Comparison of ENCODE assay signal across 25 cellular contexts in the genomic region with DNA sequence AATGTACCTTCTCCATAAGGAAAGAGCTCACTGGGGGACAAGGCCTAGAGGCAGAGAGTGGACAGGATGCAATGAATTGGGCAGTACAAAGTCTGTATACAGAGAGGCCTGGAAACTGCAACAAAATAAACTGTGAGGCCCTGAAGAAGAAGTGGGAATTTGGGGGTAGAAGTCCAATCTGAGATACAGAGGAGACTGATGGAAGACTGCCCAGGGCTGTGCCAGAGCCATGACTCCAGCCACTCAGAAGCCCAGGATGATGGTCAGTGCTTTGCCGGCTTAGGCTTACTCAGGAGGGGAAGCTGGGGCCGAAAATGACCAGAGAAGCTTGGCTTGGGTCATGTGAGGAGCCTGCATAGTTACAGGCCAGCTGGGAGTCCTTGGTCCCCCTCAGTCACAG. TPM values are rescaled to one million over a fixed set of nuclear protein-coding genes. Genes with fewer than 3 reads are reported as not detected.
"Had no signal": no experiment of that assay in that cellular context is flagged by ENCODE, and none has a peak within 500 bp of the region (broad histone marks: within the 10 kb centered on the region; RNA-seq: fewer than 3 reads in every experiment).

No MANE protein-coding gene starts in this region.

- H2AFZ ChIP-seq: PC-9 had no signal

- H3K4me3 ChIP-seq: PC-9, Peyer's patch, SJCRH30 had no signal

- H3K9me3 ChIP-seq: Peyer's patch, SJCRH30 had no signal

- H3K36me3 ChIP-seq: Peyer's patch, SJCRH30 had no signal

- H3K4me1 ChIP-seq: SJCRH30 had no signal

- DNase-seq: Kasumi-1, KG1, MM.1S, NCI-H1092 treated with DMSO at 0.1 percent for 48 hours, NCI-H1436, NCI-H187, NCI-H2029, NCI-H2081 treated with DMSO at 0.1 percent for 48 hours, NCI-H2171, NCI-H226, NCI-H446, NCI-H510A, NCI-H524 treated with DMSO at 0.1 percent for 48 hours, NCI-H69, NCI-H774, OCI-M1, PC-9, Peyer's patch, SHP77 treated with DMSO at 0.1 percent for 48 hours, SJCRH30 had no signal

- H3K27ac ChIP-seq: HL-60, PC-9, Peyer's patch, SJCRH30 had no signal

- H3K27me3 ChIP-seq: Peyer's patch had no signal

- H3K4me2 ChIP-seq: PC-9 had no signal

- ATAC-seq: Right ventricle myocardium inferior, SK-N-SH treated with all-trans-retinoic acid at 6 μM for 48 hours had no signal

RNA-seq across cellular contexts. Expression of a gene that starts 5.7 kb away (rescaled TPM):
- total RNA-seq: M059J, PC-9, Peyer's patch, Right ventricle myocardium inferior, RPMI7951, SJCRH30 had no signal

RNA-seq across cellular contexts. Expression of a gene that starts 17.6 kb away (rescaled TPM):
- total RNA-seq: PC-9, SJCRH30 had no signal

RNA-seq across cellular contexts. Expression of a gene that starts 35.2 kb away (rescaled TPM):
- total RNA-seq: PC-9, RPMI7951, SJCRH30 had no signal

RNA-seq across cellular contexts. Expression of a gene that starts 58.2 kb away (rescaled TPM):
- total RNA-seq: M059J, PC-9, Peyer's patch, Right ventricle myocardium inferior, RPMI7951, SJCRH30 had no signal
